In the genomic region with DNA sequence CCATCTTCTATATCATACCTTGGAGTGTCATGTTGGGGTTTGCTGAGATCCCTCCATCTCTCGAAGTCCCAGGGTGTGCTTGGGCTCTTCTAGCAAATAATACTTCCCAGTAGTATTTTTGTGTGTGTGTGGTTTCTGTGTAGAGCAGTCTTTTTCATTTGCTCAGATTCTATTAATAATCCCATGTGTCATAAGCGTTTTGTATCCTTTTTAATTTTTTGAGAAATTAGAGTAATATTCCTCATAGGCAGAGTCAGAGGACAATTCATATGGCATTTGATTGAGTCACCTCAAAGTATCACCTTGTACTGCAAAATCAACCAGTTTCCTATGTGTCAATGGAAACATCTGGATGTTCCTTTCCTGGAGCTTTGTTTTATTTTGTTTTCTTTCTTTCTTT, we compare ENCODE assay signal across 18 cellular contexts. TPM values are rescaled to one million over a fixed set of nuclear protein-coding genes. Genes with fewer than 3 reads are reported as not detected.
DNase-seq lines count a peak whose midpoint lies in the region; ATAC-seq, FAIRE-seq and TF ChIP-seq lines count a peak whose summit lies in the region.
"Had no signal": no experiment of that assay in that cellular context is flagged by ENCODE, and none has a peak within 500 bp of the region (broad histone marks: within the 10 kb centered on the region; RNA-seq: fewer than 3 reads in every experiment).

No MANE protein-coding gene starts in this region.

- H3K27ac ChIP-seq in breast epithelium, result no peak overlapping the region
- H3K27ac ChIP-seq: 22Rv1, C4-2B, GM23248, SJCRH30 had no signal

- TF ChIP-seq POLR2A in breast epithelium (IDR thresholded peaks at IDR 0.05), result no peak

- H3K4me3 ChIP-seq in breast epithelium, result no peak overlapping the region
- H3K4me3 ChIP-seq in bronchial epithelial cell (ENCODE audit: low read depth, low read length), result no peak overlapping the region
- no peak overlapping the region for H3K4me3 ChIP-seq in BE2C (ENCODE audit: low read depth, low read length)
- H3K4me3 ChIP-seq: GM23248, SJCRH30 had no signal

- no peaks in the 10 kb centered on the region for H3K9me3 ChIP-seq in breast epithelium
- H3K9me3 ChIP-seq in BE2C, result no peaks in the 10 kb centered on the region

- POLR2A ChIA-PET in MCF 10A (lab: Yijun Ruan, JAX), result interaction anchor here (0.6 to 1.2 kb wide), 3 partner anchors 11 to 651 kb away, joined by 3 to 5 read pairs (median 3); no protein-coding TSS in a partner anchor

- CTCF ChIA-PET in MCF 10A (lab: Yijun Ruan, JAX), result interaction anchor here (0.7 kb wide), 1 partner anchor 92 kb away, joined by 4 read pairs; no protein-coding TSS in a partner anchor

- no peak for ATAC-seq in GM21529 (IDR thresholded peaks at IDR 0.05; ENCODE audit: unreplicated experiment)
- ATAC-seq: HepG2 had no signal

- H3K36me3 ChIP-seq in breast epithelium (no peaks in the 10 kb centered on the region), bronchial epithelial cell (ENCODE audit: control insufficient read depth, insufficient read depth, low read length) (no peaks in the 10 kb centered on the region), BE2C (no peaks in the 10 kb centered on the region)
- H3K36me3 ChIP-seq: SJCRH30 had no signal

- no peak overlapping the region for H3K4me3 Mint-ChIP-seq in MCF 10A (ENCODE audit: unreplicated experiment)

- H3K27me3 ChIP-seq in breast epithelium (no peaks in the 10 kb centered on the region), bronchial epithelial cell (ENCODE audit: control insufficient read depth, insufficient read depth, low read length) (no peaks in the 10 kb centered on the region), BE2C (no peaks in the 10 kb centered on the region)
- H3K27me3 ChIP-seq: SJCRH30 had no signal

- H3K4me1 ChIP-seq in breast epithelium, result no peaks in the 10 kb centered on the region
- no peaks in the 10 kb centered on the region for H3K4me1 ChIP-seq in BE2C
- H3K4me1 ChIP-seq: SJCRH30 had no signal

- H3K36me3 Mint-ChIP-seq in MCF 10A (ENCODE audit: insufficient read depth, unreplicated experiment), result no peaks in the 10 kb centered on the region

- intact Hi-C loops in MCF 10A (cut with micrococcal nuclease) (no loop called here), breast epithelium (cut with DNase I; ENCODE audit: low total_unique reads) (no loop called here)

- TF ChIP-seq CTCF in MCF 10A (IDR thresholded peaks at IDR 0.05; ENCODE audit: unreplicated experiment) (no peak), breast epithelium (IDR thresholded peaks at IDR 0.05) (no peak), bronchial epithelial cell (IDR thresholded peaks at IDR 0.05; ENCODE audit: insufficient read depth, low read length, severe bottlenecking) (no peak), BE2C (IDR thresholded peaks at IDR 0.05; ENCODE audit: low read depth, low read length) (no peak)

- no peak for FAIRE-seq in bronchial epithelial cell (lab: Jason Lieb, UNC)
- FAIRE-seq: HepG2 had no signal

- no peaks in the 10 kb centered on the region for H3K27me3 Mint-ChIP-seq in MCF 10A (ENCODE audit: insufficient read depth, unreplicated experiment)

- H3K9me3 Mint-ChIP-seq in MCF 10A (ENCODE audit: unreplicated experiment), result peaks cover 7% of the 10 kb centered on the region

- H3K4me1 Mint-ChIP-seq in MCF 10A (ENCODE audit: insufficient read depth, unreplicated experiment), result peaks cover 17% of the 10 kb centered on the region

- BruUV-seq in MCF 10A (replicated peaks; lab: Mats Ljungman, UMichigan), result no TSS peak

- DNase-seq in MCF 10A (ENCODE audit: unreplicated experiment) (no peak), breast epithelium (ENCODE audit: low spot score in 2 of 2) (no peak), bronchial epithelial cell (ENCODE audit: low read depth) (peak; percentile 57), kidney tubule cell (ENCODE audit: low spot score) (peak; percentile 13), BE2C (no peak), COLO668 (lab: John Stamatoyannopoulos, UW; ENCODE audit: unreplicated experiment) (no peak), DMS114 treated with DMSO at 0.1 percent for 48 hours (lab: John Stamatoyannopoulos, UW; ENCODE audit: unreplicated experiment) (no peak)
- DNase-seq: COR-L47, DMS79 treated with DMSO at 0.1 percent for 48 hours, GM23248, NCI-H2029 treated with DMSO at 0.1 percent for 48 hours, NCI-H524, RPMI8226, SJCRH30 had no signal

- peak overlapping the region; percentile 62 for H3K27ac Mint-ChIP-seq in MCF 10A (ENCODE audit: low read depth, unreplicated experiment)

RNA-seq across cellular contexts. Expression of a gene that starts 37.4 kb away (rescaled TPM):
- not detected in 2 replicates for total RNA-seq in MCF 10A (2022)
- 1 to 10 TPM in 1 of 3 donors, under 1 TPM in 1, not detected in 1; 0.59 to 4.2 TPM for total RNA-seq in breast epithelium
- 2.1 and 2.7 TPM in 2 replicates for total RNA-seq in bronchial epithelial cell
- polyA plus RNA-seq in BE2C (2012; ENCODE audit: insufficient read depth, insufficient read length, low read depth), result not detected
- total RNA-seq: GM23248, SJCRH30 had no signal
- polyA plus RNA-seq: GM23248 had no signal

RNA-seq across cellular contexts. Expression of a gene that starts 56.7 kb away (rescaled TPM):
- 108 and 114 TPM in 2 replicates for total RNA-seq in MCF 10A (2022)
- 100 to 1,000 TPM in 1 of 3 donors, 10 to 100 TPM in 2; 67.2 to 170 (median 98.9) TPM for total RNA-seq in breast epithelium
- total RNA-seq in bronchial epithelial cell, result 106 and 132 TPM in 2 replicates
- polyA plus RNA-seq in BE2C (2012; ENCODE audit: insufficient read depth, insufficient read length, low read depth), result 24.0 TPM

Comparison
In these comparisons a context has a peak if more than half of its experiments do, and no peak if none do; other contexts are left out.
1. DNase-seq: peak in bronchial epithelial cell (single experiment) and kidney tubule cell (single experiment); none in MCF 10A (single experiment), breast epithelium (0 of 2), BE2C (single experiment), COLO668 (single experiment) and DMS114 treated with DMSO at 0.1 percent for 48 hours (single experiment).